ENCODE assay signal across 24 cellular contexts in the genomic region with DNA sequence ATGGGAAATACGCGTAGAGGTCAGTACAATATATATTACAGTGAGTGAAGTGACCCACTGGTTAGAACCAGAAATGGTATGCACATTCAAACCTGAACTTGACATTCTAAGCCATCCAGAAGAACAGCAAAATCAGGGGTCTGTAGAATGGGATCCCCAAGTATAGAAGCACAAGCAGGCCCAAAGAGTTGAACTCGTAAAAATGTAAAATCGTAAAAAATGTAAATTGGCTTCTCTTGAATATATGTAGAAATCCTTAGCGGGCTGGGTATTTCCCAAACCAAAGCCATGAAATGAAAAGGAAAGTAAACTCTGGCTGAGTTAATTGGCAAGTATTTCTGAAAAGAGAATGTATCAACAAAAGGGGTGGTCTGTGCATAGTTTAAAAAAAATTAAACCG.
"Had no signal": no experiment of that assay in that cellular context is flagged by ENCODE, and none has a peak within 500 bp of the region (broad histone marks: within the 10 kb centered on the region; RNA-seq: fewer than 3 reads in every experiment).

No MANE protein-coding gene starts in this region.

- H3K4me3 ChIP-seq: neural progenitor cell, ovary, psoas muscle, right lobe of liver, sigmoid colon, stomach, thoracic aorta, thyroid gland, transverse colon, upper lobe of right lung, uterus had no signal

- H3K9ac ChIP-seq: neural progenitor cell, parathyroid adenoma had no signal

- H3K27ac ChIP-seq: neural progenitor cell, ovary, parathyroid adenoma, psoas muscle, right lobe of liver, sigmoid colon, stomach, thoracic aorta, thyroid gland, transverse colon, upper lobe of right lung, uterus had no signal

- H3K4me2 ChIP-seq: neural progenitor cell had no signal

- DNase-seq: natural killer cell; occipital lobe; ovary; posterior cingulate gyrus; psoas muscle; right cardiac atrium; right lobe of liver; sigmoid colon; small intestine; stimulated activated CD4-positive, alpha-beta T cell treated with anti-CD3 and anti-CD28 coated beads, Interleukin-15, amount 100 ng/mL, for 24 hours; stimulated activated CD4-positive, alpha-beta T cell treated with anti-CD3 and anti-CD28 coated beads, Interleukin-2, amount 100 ng/mL, for 24 hours; stimulated activated CD4-positive, alpha-beta T cell treated with anti-CD3 and anti-CD28 coated beads, Interleukin-2, amount 100 ng/mL, for 48 hours; stimulated activated CD4-positive, alpha-beta T cell treated with anti-CD3 and anti-CD28 coated beads, Interleukin-4, amount 100 ng/mL, for 24 hours; stimulated activated naive B cell treated with anti-CD40 and anti-IgM and Interleukin-4, amounts not matched to agents 10 μg/mL and 1 μg/mL and 100 μg/mL, for 72 hours; stimulated activated naive CD4-positive, alpha-beta T cell treated with Interleukin-2 at 50 U/mL for 16 hours; stomach; thyroid gland; transverse colon; upper lobe of right lung; uterus had no signal

- H3K4me1 ChIP-seq: neural progenitor cell, parathyroid adenoma, psoas muscle, right lobe of liver, sigmoid colon, thyroid gland, transverse colon, upper lobe of right lung, uterus had no signal

- H2AFZ ChIP-seq: neural progenitor cell, parathyroid adenoma had no signal

- H3K9me3 ChIP-seq: ovary, psoas muscle, right lobe of liver, thoracic aorta, thyroid gland, upper lobe of right lung, uterus had no signal

- H3K27me3 ChIP-seq: neural progenitor cell, ovary, right lobe of liver, sigmoid colon, stomach, thyroid gland, transverse colon, upper lobe of right lung, uterus had no signal

- ATAC-seq: natural killer cell; psoas muscle; right cardiac atrium; right lobe of liver; stimulated activated effector memory CD8-positive, alpha-beta T cell treated with anti-CD3 and anti-CD28 coated beads, Interleukin-12 subunit alpha, Interleukin-12 subunit beta, amount 100 ng/mL, for 72 hours; stimulated activated naive B cell treated with anti-CD40 and anti-IgM and Interleukin-4, amounts not matched to agents 10 μg/mL and 1 μg/mL and 100 μg/mL, for 72 hours; upper lobe of right lung had no signal

- H3K36me3 ChIP-seq: neural progenitor cell, ovary, right lobe of liver, sigmoid colon, stomach, thoracic aorta, thyroid gland, transverse colon, upper lobe of right lung, uterus had no signal
